ENCODE assay signal across 1 cellular context in the genomic region with DNA sequence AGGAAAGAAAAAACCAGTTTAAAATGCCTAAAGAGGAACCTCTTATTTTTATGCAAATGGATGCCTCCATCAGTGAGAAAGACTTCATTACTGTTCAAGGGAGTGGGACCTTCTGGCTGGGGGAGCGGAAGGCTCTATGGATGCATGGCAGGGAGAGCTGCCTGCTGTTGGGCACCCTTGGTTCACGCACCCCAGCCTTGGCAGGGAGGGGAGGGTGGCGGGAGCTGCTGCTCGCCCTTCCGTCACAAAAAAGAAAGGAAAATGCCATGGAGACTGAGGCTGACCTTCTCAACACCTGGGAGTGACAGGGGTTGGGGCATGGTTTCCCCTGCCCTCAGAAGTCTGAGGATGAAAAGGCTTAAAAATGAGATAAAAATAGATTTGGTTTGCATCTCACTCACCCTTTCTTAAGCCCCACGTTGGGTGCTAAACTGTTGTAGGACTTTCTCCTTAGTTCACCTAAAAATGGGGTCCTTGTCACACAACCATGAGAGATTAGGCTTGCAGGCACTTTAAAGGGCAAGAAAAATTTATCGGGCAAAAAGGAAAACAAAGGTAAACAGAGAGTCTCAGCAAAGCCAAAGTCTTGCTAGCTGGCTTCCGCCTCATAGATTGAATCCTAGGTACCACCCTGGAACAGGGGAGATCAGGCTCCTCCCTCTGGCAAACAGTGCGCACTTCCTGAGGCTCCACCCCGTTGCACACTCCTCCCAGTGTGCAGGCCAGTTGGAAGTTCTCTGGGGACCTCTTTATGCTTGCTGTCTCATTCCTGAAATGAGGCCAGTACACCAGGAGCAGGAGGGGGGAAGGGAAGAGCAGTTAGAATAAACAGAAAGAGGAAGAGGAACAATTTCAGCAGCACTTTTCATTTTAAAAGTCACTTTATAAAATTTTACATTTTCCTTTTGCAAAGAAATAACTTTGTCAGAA.
TF ChIP-seq lines count a peak whose summit lies in the region.

No MANE protein-coding gene starts in this region.

TF ChIP-seq in GM23338, 12 proteins besides CTCF, POLR2A, EP300 and RAD21 (continued from another document):
- TF ChIP-seq, protein P1, sequence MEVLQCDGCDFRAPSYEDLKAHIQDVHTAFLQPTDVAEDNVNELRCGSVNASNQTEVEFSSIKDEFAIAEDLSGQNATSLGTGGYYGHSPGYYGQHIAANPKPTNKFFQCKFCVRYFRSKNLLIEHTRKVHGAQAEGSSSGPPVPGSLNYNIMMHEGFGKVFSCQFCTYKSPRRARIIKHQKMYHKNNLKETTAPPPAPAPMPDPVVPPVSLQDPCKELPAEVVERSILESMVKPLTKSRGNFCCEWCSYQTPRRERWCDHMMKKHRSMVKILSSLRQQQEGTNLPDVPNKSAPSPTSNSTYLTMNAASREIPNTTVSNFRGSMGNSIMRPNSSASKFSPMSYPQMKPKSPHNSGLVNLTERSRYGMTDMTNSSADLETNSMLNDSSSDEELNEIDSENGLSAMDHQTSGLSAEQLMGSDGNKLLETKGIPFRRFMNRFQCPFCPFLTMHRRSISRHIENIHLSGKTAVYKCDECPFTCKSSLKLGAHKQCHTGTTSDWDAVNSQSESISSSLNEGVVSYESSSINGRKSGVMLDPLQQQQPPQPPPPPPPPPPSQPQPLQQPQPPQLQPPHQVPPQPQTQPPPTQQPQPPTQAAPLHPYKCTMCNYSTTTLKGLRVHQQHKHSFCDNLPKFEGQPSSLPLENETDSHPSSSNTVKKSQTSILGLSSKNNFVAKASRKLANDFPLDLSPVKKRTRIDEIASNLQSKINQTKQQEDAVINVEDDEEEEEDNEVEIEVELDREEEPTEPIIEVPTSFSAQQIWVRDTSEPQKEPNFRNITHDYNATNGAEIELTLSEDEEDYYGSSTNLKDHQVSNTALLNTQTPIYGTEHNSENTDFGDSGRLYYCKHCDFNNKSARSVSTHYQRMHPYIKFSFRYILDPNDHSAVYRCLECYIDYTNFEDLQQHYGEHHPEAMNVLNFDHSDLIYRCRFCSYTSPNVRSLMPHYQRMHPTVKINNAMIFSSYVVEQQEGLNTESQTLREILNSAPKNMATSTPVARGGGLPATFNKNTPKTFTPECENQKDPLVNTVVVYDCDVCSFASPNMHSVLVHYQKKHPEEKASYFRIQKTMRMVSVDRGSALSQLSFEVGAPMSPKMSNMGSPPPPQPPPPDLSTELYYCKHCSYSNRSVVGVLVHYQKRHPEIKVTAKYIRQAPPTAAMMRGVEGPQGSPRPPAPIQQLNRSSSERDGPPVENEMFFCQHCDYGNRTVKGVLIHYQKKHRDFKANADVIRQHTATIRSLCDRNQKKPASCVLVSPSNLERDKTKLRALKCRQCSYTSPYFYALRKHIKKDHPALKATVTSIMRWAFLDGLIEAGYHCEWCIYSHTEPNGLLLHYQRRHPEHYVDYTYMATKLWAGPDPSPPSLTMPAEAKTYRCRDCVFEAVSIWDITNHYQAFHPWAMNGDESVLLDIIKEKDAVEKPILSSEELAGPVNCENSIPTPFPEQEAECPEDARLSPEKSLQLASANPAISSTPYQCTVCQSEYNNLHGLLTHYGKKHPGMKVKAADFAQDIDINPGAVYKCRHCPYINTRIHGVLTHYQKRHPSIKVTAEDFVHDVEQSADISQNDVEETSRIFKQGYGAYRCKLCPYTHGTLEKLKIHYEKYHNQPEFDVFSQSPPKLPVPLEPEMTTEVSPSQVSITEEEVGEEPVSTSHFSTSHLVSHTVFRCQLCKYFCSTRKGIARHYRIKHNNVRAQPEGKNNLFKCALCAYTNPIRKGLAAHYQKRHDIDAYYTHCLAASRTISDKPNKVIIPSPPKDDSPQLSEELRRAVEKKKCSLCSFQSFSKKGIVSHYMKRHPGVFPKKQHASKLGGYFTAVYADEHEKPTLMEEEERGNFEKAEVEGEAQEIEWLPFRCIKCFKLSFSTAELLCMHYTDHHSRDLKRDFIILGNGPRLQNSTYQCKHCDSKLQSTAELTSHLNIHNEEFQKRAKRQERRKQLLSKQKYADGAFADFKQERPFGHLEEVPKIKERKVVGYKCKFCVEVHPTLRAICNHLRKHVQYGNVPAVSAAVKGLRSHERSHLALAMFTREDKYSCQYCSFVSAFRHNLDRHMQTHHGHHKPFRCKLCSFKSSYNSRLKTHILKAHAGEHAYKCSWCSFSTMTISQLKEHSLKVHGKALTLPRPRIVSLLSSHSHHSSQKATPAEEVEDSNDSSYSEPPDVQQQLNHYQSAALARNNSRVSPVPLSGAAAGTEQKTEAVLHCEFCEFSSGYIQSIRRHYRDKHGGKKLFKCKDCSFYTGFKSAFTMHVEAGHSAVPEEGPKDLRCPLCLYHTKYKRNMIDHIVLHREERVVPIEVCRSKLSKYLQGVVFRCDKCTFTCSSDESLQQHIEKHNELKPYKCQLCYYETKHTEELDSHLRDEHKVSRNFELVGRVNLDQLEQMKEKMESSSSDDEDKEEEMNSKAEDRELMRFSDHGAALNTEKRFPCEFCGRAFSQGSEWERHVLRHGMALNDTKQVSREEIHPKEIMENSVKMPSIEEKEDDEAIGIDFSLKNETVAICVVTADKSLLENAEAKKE (CRISPR knock-in tag; IDR thresholded peaks at IDR 0.05), result no peak
- no peak for TF ChIP-seq STAT1 (IDR thresholded peaks at IDR 0.05; ENCODE audit: unreplicated experiment)
- TF ChIP-seq, protein P2, sequence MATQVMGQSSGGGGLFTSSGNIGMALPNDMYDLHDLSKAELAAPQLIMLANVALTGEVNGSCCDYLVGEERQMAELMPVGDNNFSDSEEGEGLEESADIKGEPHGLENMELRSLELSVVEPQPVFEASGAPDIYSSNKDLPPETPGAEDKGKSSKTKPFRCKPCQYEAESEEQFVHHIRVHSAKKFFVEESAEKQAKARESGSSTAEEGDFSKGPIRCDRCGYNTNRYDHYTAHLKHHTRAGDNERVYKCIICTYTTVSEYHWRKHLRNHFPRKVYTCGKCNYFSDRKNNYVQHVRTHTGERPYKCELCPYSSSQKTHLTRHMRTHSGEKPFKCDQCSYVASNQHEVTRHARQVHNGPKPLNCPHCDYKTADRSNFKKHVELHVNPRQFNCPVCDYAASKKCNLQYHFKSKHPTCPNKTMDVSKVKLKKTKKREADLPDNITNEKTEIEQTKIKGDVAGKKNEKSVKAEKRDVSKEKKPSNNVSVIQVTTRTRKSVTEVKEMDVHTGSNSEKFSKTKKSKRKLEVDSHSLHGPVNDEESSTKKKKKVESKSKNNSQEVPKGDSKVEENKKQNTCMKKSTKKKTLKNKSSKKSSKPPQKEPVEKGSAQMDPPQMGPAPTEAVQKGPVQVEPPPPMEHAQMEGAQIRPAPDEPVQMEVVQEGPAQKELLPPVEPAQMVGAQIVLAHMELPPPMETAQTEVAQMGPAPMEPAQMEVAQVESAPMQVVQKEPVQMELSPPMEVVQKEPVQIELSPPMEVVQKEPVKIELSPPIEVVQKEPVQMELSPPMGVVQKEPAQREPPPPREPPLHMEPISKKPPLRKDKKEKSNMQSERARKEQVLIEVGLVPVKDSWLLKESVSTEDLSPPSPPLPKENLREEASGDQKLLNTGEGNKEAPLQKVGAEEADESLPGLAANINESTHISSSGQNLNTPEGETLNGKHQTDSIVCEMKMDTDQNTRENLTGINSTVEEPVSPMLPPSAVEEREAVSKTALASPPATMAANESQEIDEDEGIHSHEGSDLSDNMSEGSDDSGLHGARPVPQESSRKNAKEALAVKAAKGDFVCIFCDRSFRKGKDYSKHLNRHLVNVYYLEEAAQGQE (IDR thresholded peaks at IDR 0.05; ENCODE audit: unreplicated experiment), result no peak
- TF ChIP-seq EZH2phosphoT487 (IDR thresholded peaks at IDR 0.05; ENCODE audit: unreplicated experiment), result no peak
TF ChIP-seq in GM23338: peak in this region for 0.
